ENCODE assay signal across 8 cellular contexts in the genomic region with DNA sequence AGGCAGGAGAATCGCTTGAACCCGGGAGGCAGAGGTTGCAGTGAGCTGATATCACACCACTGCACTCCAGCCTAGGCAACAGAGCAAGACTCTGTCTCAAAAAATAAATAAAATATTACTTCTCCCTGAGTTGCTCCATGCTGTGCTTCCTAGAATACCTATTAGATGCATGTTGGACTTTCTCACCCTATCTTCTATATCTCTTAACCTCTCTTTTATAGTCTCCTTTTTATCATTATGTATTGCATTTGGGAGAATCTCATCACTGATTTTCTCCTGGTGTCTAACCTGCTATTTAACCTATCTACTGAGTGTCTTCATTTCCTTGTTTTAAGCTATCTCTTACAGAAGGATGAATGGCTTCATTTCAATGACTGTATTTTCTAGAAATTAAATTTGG. TPM values are rescaled to one million over a fixed set of nuclear protein-coding genes. Genes with fewer than 3 reads are reported as not detected.
"Had no signal": no experiment of that assay in that cellular context is flagged by ENCODE, and none has a peak within 500 bp of the region (broad histone marks: within the 10 kb centered on the region; RNA-seq: fewer than 3 reads in every experiment).

No MANE protein-coding gene starts in this region.

- H3K4me3 ChIP-seq: K562 had no signal

- DNase-seq: IMR-90, KBM-7, KG1 had no signal

- H3K27ac Mint-ChIP-seq: IgD-negative memory B cell had no signal

- H3K4me3 Mint-ChIP-seq: IgD-negative memory B cell had no signal

- H3K27ac ChIP-seq: HL-60, KMS-11 had no signal

- H3K4me2 ChIP-seq: KMS-11 had no signal

- H3K9ac ChIP-seq: KMS-11 had no signal

- ATAC-seq: HepG2, K562 had no signal

- H3K4me1 Mint-ChIP-seq: IgD-negative memory B cell had no signal

RNA-seq across cellular contexts. Expression of gene NANOS1, which starts 32.1 kb away (rescaled TPM):
- polyA plus RNA-seq: IgD-negative memory B cell had no signal
